8 cellular contexts compared by ENCODE assay signal in genomic region chr2:215269397-215270117, GRCh38. TPM values are rescaled to one million over a fixed set of nuclear protein-coding genes. Genes with fewer than 3 reads are reported as not detected.
DNase-seq lines count a peak whose midpoint lies in the region; ATAC-seq, FAIRE-seq and TF ChIP-seq lines count a peak whose summit lies in the region.

No MANE protein-coding gene starts in this region.

- H3K9me3 ChIP-seq in CD8-positive, alpha-beta memory T cell (ENCODE audit: low read length): no peaks in the 10 kb centered on the region
- H3K9me3 ChIP-seq in T-helper 17 cell (ENCODE audit: control insufficient read depth, low read length, poor library complexity, severe bottlenecking) (no peaks in the 10 kb centered on the region), K562 (replicated peaks; ENCODE audit: control insufficient read depth, insufficient read depth, low read depth, low read length) (no peaks in the 10 kb centered on the region)

- peak; percentile 48 for ATAC-seq in GM21576 (IDR thresholded peaks at IDR 0.05; ENCODE audit: unreplicated experiment)
- ATAC-seq in T-helper 17 cell: peak; percentile 62
- peak; percentile 75 for ATAC-seq in K562
- no peak for ATAC-seq in GM21423 (IDR thresholded peaks at IDR 0.05; ENCODE audit: unreplicated experiment)

- TF ChIP-seq CTCF in K562 (IDR thresholded peaks at IDR 0.05 in 2 of 3, conservative IDR thresholded peaks at IDR 0.05 in 1 of 3; ENCODE audit: insufficient read depth in 2 of 3, low read depth in 1 of 3, low read length in 3 of 3): peak; percentile 44 to 68 (median 58); a peak in 5 of 6 replicates

- WGBS in K562 (ENCODE audit: insufficient coverage, low coverage, missing lambda C conversion rate): 7% methylated on average over 11 of the region's 12 CpGs

- no peak for TF ChIP-seq POLR2A in K562 (conservative IDR thresholded peaks at IDR 0.05)

- H3K9me3 Mint-ChIP-seq in CD8-positive, alpha-beta memory T cell: peaks cover 0 to 2% (median 0%) of the 10 kb centered on the region in 5 donors
- no peaks in the 10 kb centered on the region for H3K9me3 Mint-ChIP-seq in immature natural killer cell

- H3K79me2 ChIP-seq in K562 (ENCODE audit: control insufficient read depth, insufficient read depth, low read length): no peaks in the 10 kb centered on the region

- CTCF ChIA-PET in CD8-positive, alpha-beta memory T cell (lab: Charles Lee): interaction anchor here (0.6 to 1.2 kb wide), 7 partner anchors 10 to 659 kb away, joined by 3 to 5 read pairs (median 3); partner anchors contain the start of gene ATIC
- CTCF ChIA-PET in K562 (lab: Yijun Ruan, JAX; ENCODE audit: low intra/inter-chr PET ratio): interaction anchor here (0.6 kb wide), 1 partner anchor 462 kb away, joined by 3 read pairs; no protein-coding TSS in a partner anchor

- POLR2A ChIA-PET in CD8-positive, alpha-beta memory T cell (lab: Charles Lee): no interaction called here
- POLR2A ChIA-PET in K562 (lab: Yijun Ruan, JAX): interaction anchor here (0.6 kb wide), 1 partner anchor 355 kb away, joined by 3 read pairs; no protein-coding TSS in a partner anchor

- peak overlapping the region; percentile 60 to 61; a peak in 3 of 4 replicates for H3K9ac ChIP-seq in K562 (ENCODE audit: insufficient read depth in 1 of 2, low read depth in 2 of 2, low read length in 2 of 2)

- H4K20me1 ChIP-seq in K562 (replicated peaks; ENCODE audit: control insufficient read depth, insufficient read depth, low read length): no peaks in the 10 kb centered on the region

- H3K9me1 ChIP-seq in K562 (ENCODE audit: control insufficient read depth, insufficient read depth, low read length): no peaks in the 10 kb centered on the region

- no peaks in the 10 kb centered on the region for H3K36me3 ChIP-seq in CD8-positive, alpha-beta memory T cell (ENCODE audit: insufficient read depth, low read length)
- H3K36me3 ChIP-seq in K562 (ENCODE audit: control insufficient read depth, insufficient read depth, low read length): no peaks in the 10 kb centered on the region

- no peaks in the 10 kb centered on the region for H3K36me3 Mint-ChIP-seq in CD8-positive, alpha-beta memory T cell
- H3K36me3 Mint-ChIP-seq in T-helper 17 cell (ENCODE audit: low read depth) (peaks cover 7% of the 10 kb centered on the region), immature natural killer cell (no peaks in the 10 kb centered on the region)

- no peak overlapping the region for H3K4me3 ChIP-seq in CD8-positive, alpha-beta memory T cell (ENCODE audit: low read length)
- no peak overlapping the region for H3K4me3 ChIP-seq in K562

- no peak overlapping the region for H3K4me3 Mint-ChIP-seq in CD8-positive, alpha-beta memory T cell
- no peak overlapping the region for H3K4me3 Mint-ChIP-seq in T-helper 17 cell
- no peak overlapping the region for H3K4me3 Mint-ChIP-seq in immature natural killer cell

- H3K27ac ChIP-seq in CD8-positive, alpha-beta memory T cell (ENCODE audit: low read depth, low read length): peak overlapping the region; percentile 13
- peak overlapping the region; percentile 74 for H3K27ac ChIP-seq in K562 (ENCODE audit: extremely low read depth, low read depth, low read length)

- peaks cover 0 to 5% of the 10 kb centered on the region in 2 donors for H3K27me3 Mint-ChIP-seq in CD8-positive, alpha-beta memory T cell
- H3K27me3 Mint-ChIP-seq in T-helper 17 cell (peaks cover under 1% of the 10 kb centered on the region), immature natural killer cell (ENCODE audit: low read depth in 3 of 3) (peaks cover 0 to 3% (median 3%) of the 10 kb centered on the region in 3 donors)

- no peaks in the 10 kb centered on the region for H3K27me3 ChIP-seq in CD8-positive, alpha-beta memory T cell (ENCODE audit: insufficient read depth, low read length, poor library complexity, severe bottlenecking)
- H3K27me3 ChIP-seq in K562 (ENCODE audit: control insufficient read depth in 2 of 2, insufficient read depth in 2 of 2, low read length in 2 of 2): no peaks in the 10 kb centered on the region

- H2AFZ ChIP-seq in K562 (ENCODE audit: low read depth, low read length): peak overlapping the region; percentile 92

- H3K4me2 ChIP-seq in K562 (ENCODE audit: insufficient read depth, low read length): peak overlapping the region; percentile 25

- BruUV-seq in K562 (replicated peaks; lab: Mats Ljungman, UMichigan): no TSS peak

- intact Hi-C loops in K562 (cut with micrococcal nuclease): loop anchor here (10.0 kb wide), 1 partner anchor 265 kb away; no protein-coding TSS in a partner anchor

- no peaks in the 10 kb centered on the region for H3K4me1 ChIP-seq in CD8-positive, alpha-beta memory T cell (ENCODE audit: insufficient read depth, low read length)
- H3K4me1 ChIP-seq in K562 (replicated peaks in 1 of 2; ENCODE audit: control insufficient read depth in 2 of 2, insufficient read depth in 2 of 2, low read length in 2 of 2): no peaks in the 10 kb centered on the region; a peak in 2 of 5 replicates

- H3K27ac Mint-ChIP-seq in CD8-positive, alpha-beta memory T cell: peak overlapping the region in 1 of 8 donors; percentile 2
- no peak overlapping the region for H3K27ac Mint-ChIP-seq in T-helper 17 cell
- H3K27ac Mint-ChIP-seq in immature natural killer cell: no peak overlapping the region

- peak; percentile 34 to 61 (median 37) for DNase-seq in CD8-positive, alpha-beta memory T cell
- DNase-seq in NCI-H1417 treated with DMSO at 0.1 percent for 48 hours (lab: John Stamatoyannopoulos, UW): peak; percentile 21
- peak; percentile 25 to 33 (median 32) for DNase-seq in T-helper 17 cell
- peak; percentile 56 to 86 (median 60) for DNase-seq in K562 (ENCODE audit: extremely low read depth in 1 of 4, low spot score in 3 of 4)
- DNase-seq in immature natural killer cell: peak; percentile 48 to 60 (median 55)
- DNase-seq in stimulated activated CD4-positive, alpha-beta T cell treated with anti-CD3 and anti-CD28 coated beads, Interleukin-12 subunit alpha, Interleukin-12 subunit beta, amount 100 ng/mL, for 48 hours (ENCODE audit: low read depth in 2 of 3, low spot score in 1 of 3): peak in 2 of 3 donors; percentile 31 to 57

- peak; percentile 32 to 39; a peak in 3 of 4 replicates for TF ChIP-seq RAD21 in K562 (CRISPR knock-in tag; conservative IDR thresholded peaks at IDR 0.05 in 1 of 2, IDR thresholded peaks at IDR 0.05 in 1 of 2)

- no peak for TF ChIP-seq EP300 in K562 (IDR thresholded peaks at IDR 0.05; ENCODE audit: low read length)

- FAIRE-seq in K562 (lab: Jason Lieb, UNC): peak; percentile 80

- in situ Hi-C loops in K562 (cut with MboI): no loop called here

- peaks cover 0 to 4% (median 0%) of the 10 kb centered on the region in 3 donors for H3K4me1 Mint-ChIP-seq in CD8-positive, alpha-beta memory T cell
- H3K4me1 Mint-ChIP-seq in T-helper 17 cell (peaks cover 3% of the 10 kb centered on the region), immature natural killer cell (peaks cover 6% of the 10 kb centered on the region in 2 donors)

TF ChIP-seq in K562, 482 proteins besides CTCF, POLR2A, EP300 and RAD21 (continues in another document):
- TF ChIP-seq ZNF75A (CRISPR knock-in tag; IDR thresholded peaks at IDR 0.05) (no peak), ZBTB17 (CRISPR knock-in tag; IDR thresholded peaks at IDR 0.05) (no peak), SMC3 (conservative IDR thresholded peaks at IDR 0.05; ENCODE audit: insufficient read depth, low read depth, low read length) (peak; percentile 33; the same call in 1 of the 2 replicates), RAD51 (IDR thresholded peaks at IDR 0.05; ENCODE audit: borderline replicate concordance, low read depth) (no peak), PCBP1 (IDR thresholded peaks at IDR 0.05; ENCODE audit: low read depth, low read length, poor library complexity, severe bottlenecking) (no peak), TAF9B (IDR thresholded peaks at IDR 0.05; ENCODE audit: partially characterized antibody) (no peak), SMARCA4 (IDR thresholded peaks at IDR 0.05) (0 out of 2 replicates have a peak, but pooled peaks have one; percentile 36), ELF1 (tag; IDR thresholded peaks at IDR 0.05) (no peak)
- TF ChIP-seq, protein P1, sequence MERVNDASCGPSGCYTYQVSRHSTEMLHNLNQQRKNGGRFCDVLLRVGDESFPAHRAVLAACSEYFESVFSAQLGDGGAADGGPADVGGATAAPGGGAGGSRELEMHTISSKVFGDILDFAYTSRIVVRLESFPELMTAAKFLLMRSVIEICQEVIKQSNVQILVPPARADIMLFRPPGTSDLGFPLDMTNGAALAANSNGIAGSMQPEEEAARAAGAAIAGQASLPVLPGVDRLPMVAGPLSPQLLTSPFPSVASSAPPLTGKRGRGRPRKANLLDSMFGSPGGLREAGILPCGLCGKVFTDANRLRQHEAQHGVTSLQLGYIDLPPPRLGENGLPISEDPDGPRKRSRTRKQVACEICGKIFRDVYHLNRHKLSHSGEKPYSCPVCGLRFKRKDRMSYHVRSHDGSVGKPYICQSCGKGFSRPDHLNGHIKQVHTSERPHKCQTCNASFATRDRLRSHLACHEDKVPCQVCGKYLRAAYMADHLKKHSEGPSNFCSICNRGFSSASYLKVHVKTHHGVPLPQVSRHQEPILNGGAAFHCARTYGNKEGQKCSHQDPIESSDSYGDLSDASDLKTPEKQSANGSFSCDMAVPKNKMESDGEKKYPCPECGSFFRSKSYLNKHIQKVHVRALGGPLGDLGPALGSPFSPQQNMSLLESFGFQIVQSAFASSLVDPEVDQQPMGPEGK (CRISPR knock-in tag; IDR thresholded peaks at IDR 0.05; ENCODE audit: borderline replicate concordance): no peak

RNA-seq across cellular contexts. Expression of gene ATIC, which starts 42.3 kb away (rescaled TPM):
- 100 to 1,000 TPM; 298 to 315 TPM for total RNA-seq in CD8-positive, alpha-beta memory T cell
- polyA plus RNA-seq in CD8-positive, alpha-beta memory T cell: 151 TPM
- total RNA-seq in T-helper 17 cell: 10 to 100 TPM; 60.1 to 61.7 TPM
- 153 and 264 TPM in 2 replicates for total RNA-seq in K562 (2011; cell fraction: chromatin; rRNA removed; ENCODE audit: low replicate concordance)
- 74.7 and 102 TPM in 2 replicates for total RNA-seq in K562 (2011; cell fraction: nucleolus; rRNA removed)
- total RNA-seq in K562 (2011; cell fraction: nucleoplasm; rRNA removed): 123 and 141 TPM in 2 replicates
- 61.6 and 71.6 TPM in 2 replicates for total RNA-seq in K562 (2014; rRNA removed)
- 54.2 and 58.4 TPM in 2 replicates for total RNA-seq in K562 (2014; rRNA removed; fragmentation: Illumina TruSeq; extraction: Trizol)
- 45.6 and 53.5 TPM in 2 replicates for total RNA-seq in K562 (2015; rRNA removed; fragmentation: Illumina TruSeq; extraction: Trizol)
- total RNA-seq in K562 (2021): 305 and 308 TPM in 2 replicates
- 131 and 134 TPM in 2 replicates for polyA plus RNA-seq in K562 (2011; rRNA removed)
- polyA plus RNA-seq in K562 (2011; cell fraction: cytosol; rRNA removed): 79.2 and 99.4 TPM in 2 replicates
- 112 and 126 TPM in 2 replicates for polyA plus RNA-seq in K562 (2011; cell fraction: nucleus; rRNA removed)
- 257 and 409 TPM in 2 replicates for polyA plus RNA-seq in K562 (2012)
- polyA plus RNA-seq in K562 (2014; fragmentation: Illumina TruSeq; extraction: Trizol): 384 and 426 TPM in 2 replicates
- 100 to 1,000 TPM; 304 to 480 TPM for polyA plus RNA-seq in K562 (2014; fragmentation: Nextera tagmentation; extraction: Ambion mirVana)
- 178 and 212 TPM in 2 replicates for polyA plus RNA-seq in K562 (2014; rRNA removed)
- polyA minus RNA-seq in K562 (2011; rRNA and poly(A)+ RNA removed): 285 and 362 TPM in 2 replicates
- polyA minus RNA-seq in K562 (2011; cell fraction: cytosol; rRNA and poly(A)+ RNA removed): 147 and 208 TPM in 2 replicates
- 47.4 and 65.0 TPM in 2 replicates for polyA minus RNA-seq in K562 (2011; cell fraction: nucleus; rRNA and poly(A)+ RNA removed)
- polyA plus RNA-seq in immature natural killer cell: 100 to 1,000 TPM in 2 of 3 donors, 10 to 100 TPM in 1; 97.5 to 106 (median 103) TPM
